8 cellular contexts compared by ENCODE assay signal in genomic region chr20:50815162-50815989, GRCh38. TPM values are rescaled to one million over a fixed set of nuclear protein-coding genes. Genes with fewer than 3 reads are reported as not detected.
DNase-seq lines count a peak whose midpoint lies in the region; ATAC-seq and TF ChIP-seq lines count a peak whose summit lies in the region.

No MANE protein-coding gene starts in this region.

- intact Hi-C loops in breast epithelium (cut with DNase I; ENCODE audit: low total_unique reads) (no loop called here), thyroid gland (cut with DNase I) (loop anchor here (5.0 kb wide), 1 partner anchor 112 kb away; no protein-coding TSS in a partner anchor), Right ventricle myocardium superior (cut with DNase I) (no loop called here)

- peaks cover 77 to 100% (median 99%) of the 10 kb centered on the region in 10 experiments for H3K4me1 ChIP-seq in BLaER1 treated with 17β-estradiol and CSF1 and Interleukin-3, amounts not matched to agents 10 nM and 100 nM
- H3K4me1 ChIP-seq in MM.1S (ENCODE audit: low read length) (0 out of 2 replicates have a peak, but pooled peaks cover 15% of the 10 kb centered on the region), breast epithelium (no peaks in the 10 kb centered on the region), thyroid gland (peaks cover 13 to 22% of the 10 kb centered on the region in 2 donors)

- peak overlapping the region; percentile 1 to 86 (median 80); a peak in 20 of 22 replicates for H3K9ac ChIP-seq in BLaER1 treated with 17β-estradiol and CSF1 and Interleukin-3, amounts not matched to agents 10 nM and 100 nM
- H3K9ac ChIP-seq in MM.1S (ENCODE audit: low read length) = no peak overlapping the region; the same call in 1 of the 2 replicates

- no peaks in the 10 kb centered on the region; a peak in 1 of 22 replicates for H3K36me3 ChIP-seq in BLaER1 treated with 17β-estradiol and CSF1 and Interleukin-3, amounts not matched to agents 10 nM and 100 nM
- H3K36me3 ChIP-seq in MM.1S (replicated peaks; ENCODE audit: insufficient read depth, low read length) = no peaks in the 10 kb centered on the region
- H3K36me3 ChIP-seq in breast epithelium = no peaks in the 10 kb centered on the region
- H3K36me3 ChIP-seq in thyroid gland = no peaks in the 10 kb centered on the region

- peak; percentile 63 for ATAC-seq in GM19372 (IDR thresholded peaks at IDR 0.05; ENCODE audit: low read depth, unreplicated experiment)
- ATAC-seq in HG03457 (IDR thresholded peaks at IDR 0.05; ENCODE audit: unreplicated experiment) = no peak
- no peak for ATAC-seq in Right ventricle myocardium superior (ENCODE audit: poor library complexity)

- H3K4me3 ChIP-seq in BLaER1 treated with 17β-estradiol and CSF1 and Interleukin-3, amounts not matched to agents 10 nM and 100 nM = peak overlapping the region in 7 of 10 experiments; percentile 28 to 49 (median 42); a peak in 13 of 20 replicates
- H3K4me3 ChIP-seq in MM.1S (ENCODE audit: low read length) (peak overlapping the region; percentile 32), breast epithelium (no peak overlapping the region), thyroid gland (replicated peaks in 1 of 3) (no peak overlapping the region)

- H3K9me3 ChIP-seq in BLaER1 treated with 17β-estradiol and CSF1 and Interleukin-3, amounts not matched to agents 10 nM and 100 nM (replicated peaks in 1 of 11) = peaks cover 0 to under 1% (median 0%) of the 10 kb centered on the region in 11 experiments; a peak in 2 of 22 replicates
- no peaks in the 10 kb centered on the region for H3K9me3 ChIP-seq in MM.1S (replicated peaks; ENCODE audit: insufficient read depth, low read length)
- no peaks in the 10 kb centered on the region for H3K9me3 ChIP-seq in breast epithelium
- H3K9me3 ChIP-seq in thyroid gland = no peaks in the 10 kb centered on the region

- H3K27me3 ChIP-seq in BLaER1 treated with 17β-estradiol and CSF1 and Interleukin-3, amounts not matched to agents 10 nM and 100 nM = no peaks in the 10 kb centered on the region
- H3K27me3 ChIP-seq in MM.1S (replicated peaks; ENCODE audit: insufficient read depth, low read length) = no peaks in the 10 kb centered on the region
- no peaks in the 10 kb centered on the region for H3K27me3 ChIP-seq in breast epithelium
- no peaks in the 10 kb centered on the region for H3K27me3 ChIP-seq in thyroid gland

- no peaks in the 10 kb centered on the region for H4K20me1 ChIP-seq in BLaER1 treated with 17β-estradiol and CSF1 and Interleukin-3, amounts not matched to agents 10 nM and 100 nM
- H4K20me1 ChIP-seq in MM.1S (ENCODE audit: insufficient read depth, low read length) = no peaks in the 10 kb centered on the region

- no peak for TF ChIP-seq POLR2A in breast epithelium (IDR thresholded peaks at IDR 0.05)
- peak in 1 of 2 donors; percentile 53 for TF ChIP-seq POLR2A in thyroid gland (IDR thresholded peaks at IDR 0.05)

- WGBS in thyroid gland, 2 donors = 40 to 41% methylated on average over 15 of the region's 15 CpGs

- peak overlapping the region; percentile 39 for H2AFZ ChIP-seq in MM.1S (ENCODE audit: low read length)

- H3K27ac ChIP-seq in BLaER1 treated with 17β-estradiol and CSF1 and Interleukin-3, amounts not matched to agents 10 nM and 100 nM = peak overlapping the region; percentile 10 to 97 (median 94); a peak in 21 of 22 replicates
- H3K27ac ChIP-seq in MM.1S (ENCODE audit: low read length) (peak overlapping the region; percentile 32; the same call in 1 of the 2 replicates), breast epithelium (peak overlapping the region; percentile 40 to 43), thyroid gland (peak overlapping the region; percentile 87 to 93 (median 87))

- DNase-seq in MM.1S (peak; percentile 56), breast epithelium (ENCODE audit: low spot score in 2 of 2) (peak in 1 of 2 donors; percentile 64), thyroid gland (peak; percentile 94), Right ventricle myocardium superior (no peak)
- no peak for DNase-seq in activated CD4-positive, CD25-positive, alpha-beta regulatory T cell treated with anti-CD3 and anti-CD28 coated beads, Interleukin-2, amount 50 U/mL, for 72 hours

- H3K79me2 ChIP-seq in MM.1S (ENCODE audit: low read length) = no peaks in the 10 kb centered on the region

- H3K9me2 ChIP-seq in MM.1S (replicated peaks; ENCODE audit: insufficient read depth, low read length) = no peaks in the 10 kb centered on the region

- peak overlapping the region; percentile 65 to 90 (median 83) for H3K4me2 ChIP-seq in BLaER1 treated with 17β-estradiol and CSF1 and Interleukin-3, amounts not matched to agents 10 nM and 100 nM
- H3K4me2 ChIP-seq in MM.1S (ENCODE audit: low read depth, low read length) = peak overlapping the region; percentile 68

- TF ChIP-seq CTCF in MM.1S (IDR thresholded peaks at IDR 0.05; ENCODE audit: low read length) (no peak), breast epithelium (IDR thresholded peaks at IDR 0.05) (no peak), thyroid gland (IDR thresholded peaks at IDR 0.05) (no peak)

- H3F3A ChIP-seq in MM.1S (ENCODE audit: insufficient read depth, low read length) = peaks cover 7% of the 10 kb centered on the region; the same call in 1 of the 2 replicates

RNA-seq across cellular contexts. Expression of gene BCAS4, which starts 20.5 kb away (rescaled TPM):
- total RNA-seq in breast epithelium = 10 to 100 TPM in 2 of 3 donors, 1 to 10 TPM in 1; 6.6 to 22.2 (median 10.5) TPM
- total RNA-seq in thyroid gland = 10 to 100 TPM in 3 of 4 donors, 1 to 10 TPM in 1; 6.6 to 15.7 (median 13.1) TPM
- total RNA-seq in Right ventricle myocardium superior = 2.6 TPM

Comparison
In these comparisons a context has a peak if more than half of its experiments do, and no peak if none do; other contexts are left out.
1. H3K27ac ChIP-seq: peak in every context shown above with its lines; median percentile 94 in BLaER1 treated with 17β-estradiol and CSF1 and Interleukin-3, amounts not matched to agents 10 nM and 100 nM; 87 in thyroid gland; 42 in breast epithelium; 32 in MM.1S.
2. H3K4me3 ChIP-seq: peak in BLaER1 treated with 17β-estradiol and CSF1 and Interleukin-3, amounts not matched to agents 10 nM and 100 nM (7 of 10) and MM.1S (single experiment); none in breast epithelium (0 of 3) and thyroid gland (0 of 3).
3. DNase-seq: peak in MM.1S (single experiment) and thyroid gland (2 of 2); none in Right ventricle myocardium superior (single experiment) and activated CD4-positive, CD25-positive, alpha-beta regulatory T cell treated with anti-CD3 and anti-CD28 coated beads, Interleukin-2, amount 50 U/mL, for 72 hours (single experiment).